23 cellular contexts compared by ENCODE assay signal in the genomic region with DNA sequence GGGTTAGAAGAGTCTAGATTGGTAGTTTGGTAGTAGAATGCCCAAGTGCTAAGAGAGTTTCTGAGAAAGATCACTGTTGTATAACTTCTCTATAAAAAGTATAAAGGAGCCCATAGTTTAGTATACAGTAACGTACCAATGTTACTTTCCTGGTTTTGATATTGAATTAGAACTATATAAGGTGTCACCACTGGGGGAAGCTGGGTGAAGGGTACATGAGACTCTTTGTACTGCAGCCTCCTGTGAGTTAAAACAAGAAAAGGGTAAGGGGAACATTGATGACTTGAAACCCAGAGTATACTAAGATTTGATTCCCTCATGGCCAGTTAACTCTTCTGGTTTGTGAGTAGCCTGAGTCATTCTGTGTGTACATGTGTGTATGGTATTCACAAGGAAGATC.
"Had no signal": no experiment of that assay in that cellular context is flagged by ENCODE, and none has a peak within 500 bp of the region (broad histone marks: within the 10 kb centered on the region; RNA-seq: fewer than 3 reads in every experiment).

No MANE protein-coding gene starts in this region.

- H3K27ac ChIP-seq: stomach, suprapubic skin, testis, thoracic aorta, thyroid gland, tibial artery, tibial nerve, transverse colon, upper lobe of left lung, upper lobe of right lung, uterus, vagina had no signal

- H3K9me3 ChIP-seq: testis, thyroid gland, upper lobe of right lung, uterus had no signal

- H3K4me1 ChIP-seq: stomach, suprapubic skin, testis, thyroid gland, tibial artery, tibial nerve, upper lobe of left lung, upper lobe of right lung, uterus, vagina had no signal

- H3K36me3 ChIP-seq: suprapubic skin, thyroid gland, uterus had no signal

- DNase-seq: stimulated activated CD4-positive, alpha-beta T cell treated with anti-CD3 and anti-CD28 coated beads, Interleukin-2, amount 100 ng/mL, for 48 hours; stimulated activated CD4-positive, alpha-beta T cell treated with anti-CD3 and anti-CD28 coated beads, Interleukin-4, amount 100 ng/mL, for 1 hour; stimulated activated CD4-positive, alpha-beta T cell treated with anti-CD3 and anti-CD28 coated beads, Interleukin-4, amount 100 ng/mL, for 24 hours; stimulated activated CD4-positive, alpha-beta T cell treated with anti-CD3 and anti-CD28 coated beads, Interleukin-4, amount 100 ng/mL, for 4 hours; stimulated activated CD8-positive, alpha-beta memory T cell treated with anti-CD3 and anti-CD28 coated beads, Interleukin-4, amount 100 ng/mL, for 48 hours; stimulated activated naive B cell treated with anti-CD40 and anti-IgM and Interleukin-4, amounts not matched to agents 10 μg/mL and 1 μg/mL and 100 μg/mL, for 72 hours; stimulated activated naive CD4-positive, alpha-beta T cell; stimulated activated naive CD4-positive, alpha-beta T cell treated with Interleukin-2 at 50 U/mL for 16 hours; stimulated activated naive CD8-positive, alpha-beta T cell treated with anti-CD3 and anti-CD28 coated beads, Interleukin-15, amount 100 ng/mL, for 72 hours; stimulated activated naive CD8-positive, alpha-beta T cell treated with anti-CD3 and anti-CD28 coated beads, Interleukin-15, Interleukin-2, amounts not matched to agents 100 U/mL and 50 U/mL, for 24 hours; stomach; substantia nigra; testis; thyroid gland; tibial artery; transverse colon; upper lobe of left lung; upper lobe of right lung; uterus had no signal

- H3K4me3 ChIP-seq: stomach, suprapubic skin, testis, thoracic aorta, thyroid gland, tibial artery, tibial nerve, transverse colon, upper lobe of left lung, upper lobe of right lung, uterus, vagina had no signal
